ENCODE assay signal across 27 cellular contexts in the genomic region with DNA sequence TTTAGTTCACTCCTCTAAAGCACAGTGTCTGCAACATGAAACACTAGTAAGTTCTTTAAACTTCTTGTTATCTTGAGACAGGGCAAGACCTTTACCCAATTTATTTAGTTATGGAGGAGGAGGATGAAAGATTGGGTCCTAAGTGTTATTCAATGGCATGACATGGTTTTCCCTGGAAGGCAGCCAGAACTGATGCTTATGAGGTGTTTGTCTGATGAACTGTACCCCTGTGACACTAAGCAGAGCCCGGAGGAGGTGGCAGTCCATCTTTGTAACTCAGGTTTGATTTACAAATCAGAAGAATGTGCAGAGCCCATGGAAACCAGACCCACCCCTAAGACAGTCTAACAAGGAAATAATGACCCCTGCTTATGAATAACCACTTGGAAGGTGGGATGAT.
"Had no signal": no experiment of that assay in that cellular context is flagged by ENCODE, and none has a peak within 500 bp of the region (broad histone marks: within the 10 kb centered on the region; RNA-seq: fewer than 3 reads in every experiment).

No MANE protein-coding gene starts in this region.

- H3K27me3 Mint-ChIP-seq: activated B cell treated with CpG ODN at 0.5 μM for 24 hours, T-helper 17 cell had no signal

- H3K9me3 ChIP-seq: colonic mucosa, esophagus squamous epithelium had no signal

- H3K4me1 Mint-ChIP-seq: activated B cell treated with CpG ODN at 0.5 μM for 24 hours had no signal

- H3K36me3 ChIP-seq: brain microvascular endothelial cell, colonic mucosa, esophagus squamous epithelium, WERI-Rb-1 had no signal

- H3K4me3 Mint-ChIP-seq: activated B cell treated with CpG ODN at 0.5 μM for 24 hours; activated CD8-positive, alpha-beta T cell treated with anti-CD3 and anti-CD28 coated beads for 36 hours; activated naive CD8-positive, alpha-beta T cell; activated T-helper 1 cell treated with anti-CD3 and anti-CD28 coated beads, Interleukin-12 subunit alpha, Interleukin-12 subunit beta, Interleukin-2, Interleukin-4 antibody, amounts not matched to agents 30 ng/mL and 10 ng/mL and 1 ng/mL, durations not matched to agents 14 hours and 24 hours and 36 hours; T-helper 17 cell; T-helper 2 cell treated with Interferon-gamma antibody and Interleukin-4, amounts not matched to agents 5 μg/mL and 100 μg/mL, for 36 hours had no signal

- H3K36me3 Mint-ChIP-seq: activated naive CD8-positive, alpha-beta T cell had no signal

- H3K4me3 ChIP-seq: colonic mucosa, esophagus squamous epithelium had no signal

- ATAC-seq: activated CD4-positive, CD25-positive, alpha-beta regulatory T cell treated with anti-CD3 and anti-CD28 coated beads, Interleukin-2, amount 50 U/mL, for 24 hours; activated CD8-positive, alpha-beta T cell treated with anti-CD3 and anti-CD28 coated beads for 36 hours; T-helper 17 cell had no signal

- H3K9me3 Mint-ChIP-seq: activated CD8-positive, alpha-beta T cell treated with anti-CD3 and anti-CD28 coated beads for 36 hours had no signal

- H3K27ac ChIP-seq: brain microvascular endothelial cell, colonic mucosa, epithelial cell of prostate, esophagus squamous epithelium, WERI-Rb-1 had no signal

- H3K27ac Mint-ChIP-seq: activated B cell treated with CpG ODN at 0.5 μM for 24 hours; activated CD8-positive, alpha-beta T cell treated with anti-CD3 and anti-CD28 coated beads for 36 hours; activated naive CD8-positive, alpha-beta T cell; activated T-helper 1 cell treated with anti-CD3 and anti-CD28 coated beads, Interleukin-12 subunit alpha, Interleukin-12 subunit beta, Interleukin-2, Interleukin-4 antibody, amounts not matched to agents 30 ng/mL and 10 ng/mL and 1 ng/mL, durations not matched to agents 14 hours and 24 hours and 36 hours; T-helper 17 cell; T-helper 2 cell treated with Interferon-gamma antibody and Interleukin-4, amounts not matched to agents 5 μg/mL and 100 μg/mL, for 36 hours had no signal

- H3K27me3 ChIP-seq: brain microvascular endothelial cell, colonic mucosa, esophagus squamous epithelium had no signal

- DNase-seq: activated B cell treated with CpG ODN at 0.5 μM for 24 hours; activated CD4-positive, alpha-beta T cell treated with anti-CD3 and anti-CD28 coated beads for 48 hours; activated CD4-positive, alpha-beta T cell treated with anti-CD3 and anti-CD28 coated beads, Interleukin-2, amount 50 U/mL, for 1 hour; activated CD4-positive, alpha-beta T cell treated with anti-CD3 and anti-CD28 coated beads, Interleukin-2, amount 50 U/mL, for 48 hours; activated CD8-positive, alpha-beta memory T cell treated with anti-CD3 and anti-CD28 coated beads for 24 hours; activated CD8-positive, alpha-beta T cell treated with anti-CD3 and anti-CD28 coated beads for 36 hours; activated gamma-delta T cell treated with Interleukin-2 at 50 U/mL for 16 hours; activated naive CD4-positive, alpha-beta T cell treated with anti-CD3 and anti-CD28 coated beads, Interleukin-2, amount 50 U/mL, for 16 hours; activated naive CD4-positive, alpha-beta T cell treated with Interleukin-2 at 50 U/mL for 16 hours; activated T-cell treated with anti-CD3 and anti-CD28 coated beads, Interleukin-2, amount 50 U/mL, for 48 hours; amniotic stem cell; anterior cingulate cortex; brain microvascular endothelial cell; caudate nucleus; colonic mucosa; effector CD8-positive, alpha-beta T cell; esophagus squamous epithelium; foreskin fibroblast; T-helper 1 cell; T-helper 17 cell; T1000; WERI-Rb-1 had no signal

- H3K4me1 ChIP-seq: colonic mucosa, esophagus squamous epithelium had no signal
